In the genomic region with DNA sequence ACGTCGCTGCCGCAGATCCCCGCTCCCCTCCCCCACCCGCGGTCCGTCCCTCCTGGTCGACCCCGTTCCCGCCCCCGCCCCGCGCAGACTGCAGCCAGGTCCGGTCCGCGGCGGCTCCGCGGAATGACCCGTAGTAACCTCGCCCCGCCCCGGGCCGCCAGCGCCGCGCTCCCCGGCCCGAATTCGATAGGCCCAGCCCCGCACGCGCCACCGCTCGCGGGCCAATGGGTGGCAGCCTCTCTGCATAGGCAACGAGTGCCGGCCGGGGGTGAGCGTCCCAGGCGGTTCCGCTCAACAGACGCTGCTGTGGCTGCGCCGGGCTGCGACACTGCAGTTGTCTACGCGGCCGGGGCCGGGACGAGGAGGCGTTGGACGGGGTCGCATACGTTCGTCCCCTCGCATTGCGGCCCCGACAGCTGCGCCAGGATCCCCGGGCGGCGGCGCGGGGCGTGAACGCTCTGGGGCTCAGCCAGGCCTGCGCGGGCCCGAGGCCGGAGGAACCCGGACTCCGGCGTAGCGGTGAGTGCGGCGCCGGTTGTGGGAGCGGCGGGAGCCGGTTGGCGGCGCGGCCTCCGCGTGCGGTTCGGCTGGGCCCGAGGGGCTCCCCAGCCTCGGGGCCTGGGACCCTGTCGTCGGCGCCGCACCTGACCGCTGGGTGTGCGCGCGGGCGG, we compare ENCODE assay signal across 1 cellular context.
TF ChIP-seq lines count a peak whose summit lies in the region.

A gene (plus strand): TSS at position 297 of the 671 bp plus-strand sequence. CDS start 47,737 bp downstream, outside the sequence.

TF ChIP-seq in HEK293, 187 proteins besides CTCF, POLR2A, EP300 and RAD21 (continued from another document and continues in another):
- TF ChIP-seq HOXA7 (CRISPR knock-in tag; IDR thresholded peaks at IDR 0.05; ENCODE audit: borderline replicate concordance) (no peak), ZNF530 (tag by site-specific recombination; IDR thresholded peaks at IDR 0.05; ENCODE audit: low read depth) (no peak), RBAK (tag by site-specific recombination; IDR thresholded peaks at IDR 0.05) (no peak), MZF1 (tag by site-specific recombination; IDR thresholded peaks at IDR 0.05; ENCODE audit: borderline replicate concordance) (0 out of 2 replicates have a peak, but pooled peaks have one; percentile 25), SP2 (tag by site-specific recombination; IDR thresholded peaks at IDR 0.05) (peak; percentile 85), ZNF184 (tag by site-specific recombination; IDR thresholded peaks at IDR 0.05) (no peak), KLF8 (tag by site-specific recombination; IDR thresholded peaks at IDR 0.05) (peak; percentile 9; the same call in 1 of the 2 replicates), ZNF211 (tag by site-specific recombination; IDR thresholded peaks at IDR 0.05; ENCODE audit: low read depth) (no peak), ZNF76 (tag by site-specific recombination; IDR thresholded peaks at IDR 0.05; ENCODE audit: borderline replicate concordance, low read depth) (0 out of 2 replicates have a peak, but pooled peaks have one; percentile 42), ZNF292 (tag by site-specific recombination; IDR thresholded peaks at IDR 0.05; ENCODE audit: borderline replicate concordance, low read depth) (no peak), ZNF830 (tag by site-specific recombination; IDR thresholded peaks at IDR 0.05; ENCODE audit: low read depth) (no peak), KLF10 (tag by site-specific recombination; IDR thresholded peaks at IDR 0.05) (no peak), ZNF701 (tag by site-specific recombination; IDR thresholded peaks at IDR 0.05) (no peak), KLF9 (tag by site-specific recombination; IDR thresholded peaks at IDR 0.05; ENCODE audit: low read depth) (no peak), ZNF561 (tag by site-specific recombination; IDR thresholded peaks at IDR 0.05; ENCODE audit: borderline replicate concordance) (peak; percentile 56; the same call in 1 of the 2 replicates), ZSCAN16 (tag by site-specific recombination; IDR thresholded peaks at IDR 0.05) (no peak), REPIN1 (tag by site-specific recombination; IDR thresholded peaks at IDR 0.05; ENCODE audit: low read depth) (no peak), ZNF548 (tag by site-specific recombination; IDR thresholded peaks at IDR 0.05) (no peak), GLIS2 (tag by site-specific recombination; IDR thresholded peaks at IDR 0.05) (peak; percentile 33; the same call in 1 of the 2 replicates), ZNF837 (tag by site-specific recombination; IDR thresholded peaks at IDR 0.05) (no peak), ZNF433 (tag by site-specific recombination; IDR thresholded peaks at IDR 0.05; ENCODE audit: low read depth) (no peak), ZNF239 (tag by site-specific recombination; IDR thresholded peaks at IDR 0.05) (no peak), ZNF623 (tag by site-specific recombination; IDR thresholded peaks at IDR 0.05) (no peak), ZFP3 (tag by site-specific recombination; IDR thresholded peaks at IDR 0.05; ENCODE audit: low read depth) (no peak), ZNF121 (tag by site-specific recombination; IDR thresholded peaks at IDR 0.05) (no peak), ZNF600 (tag by site-specific recombination; IDR thresholded peaks at IDR 0.05) (peak; percentile 60; the same call in 1 of the 2 replicates), ZNF133 (tag by site-specific recombination; IDR thresholded peaks at IDR 0.05) (no peak), ZNF596 (tag by site-specific recombination; IDR thresholded peaks at IDR 0.05) (no peak), IKZF3 (tag by site-specific recombination; IDR thresholded peaks at IDR 0.05) (no peak), ZBTB8A (tag by site-specific recombination; IDR thresholded peaks at IDR 0.05) (peak; percentile 18; the same call in 1 of the 2 replicates)
- TF ChIP-seq, protein P1, sequence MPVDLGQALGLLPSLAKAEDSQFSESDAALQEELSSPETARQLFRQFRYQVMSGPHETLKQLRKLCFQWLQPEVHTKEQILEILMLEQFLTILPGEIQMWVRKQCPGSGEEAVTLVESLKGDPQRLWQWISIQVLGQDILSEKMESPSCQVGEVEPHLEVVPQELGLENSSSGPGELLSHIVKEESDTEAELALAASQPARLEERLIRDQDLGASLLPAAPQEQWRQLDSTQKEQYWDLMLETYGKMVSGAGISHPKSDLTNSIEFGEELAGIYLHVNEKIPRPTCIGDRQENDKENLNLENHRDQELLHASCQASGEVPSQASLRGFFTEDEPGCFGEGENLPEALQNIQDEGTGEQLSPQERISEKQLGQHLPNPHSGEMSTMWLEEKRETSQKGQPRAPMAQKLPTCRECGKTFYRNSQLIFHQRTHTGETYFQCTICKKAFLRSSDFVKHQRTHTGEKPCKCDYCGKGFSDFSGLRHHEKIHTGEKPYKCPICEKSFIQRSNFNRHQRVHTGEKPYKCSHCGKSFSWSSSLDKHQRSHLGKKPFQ (tag by site-specific recombination; IDR thresholded peaks at IDR 0.05) = no peak
- TF ChIP-seq, protein P2, sequence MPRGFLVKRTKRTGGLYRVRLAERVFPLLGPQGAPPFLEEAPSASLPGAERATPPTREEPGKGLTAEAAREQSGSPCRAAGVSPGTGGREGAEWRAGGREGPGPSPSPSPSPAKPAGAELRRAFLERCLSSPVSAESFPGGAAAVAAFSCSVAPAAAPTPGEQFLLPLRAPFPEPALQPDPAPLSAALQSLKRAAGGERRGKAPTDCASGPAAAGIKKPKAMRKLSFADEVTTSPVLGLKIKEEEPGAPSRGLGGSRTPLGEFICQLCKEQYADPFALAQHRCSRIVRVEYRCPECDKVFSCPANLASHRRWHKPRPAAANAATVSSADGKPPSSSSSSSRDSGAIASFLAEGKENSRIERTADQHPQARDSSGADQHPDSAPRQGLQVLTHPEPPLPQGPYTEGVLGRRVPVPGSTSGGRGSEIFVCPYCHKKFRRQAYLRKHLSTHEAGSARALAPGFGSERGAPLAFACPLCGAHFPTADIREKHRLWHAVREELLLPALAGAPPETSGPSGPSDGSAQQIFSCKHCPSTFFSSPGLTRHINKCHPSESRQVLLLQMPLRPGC (tag by site-specific recombination; IDR thresholded peaks at IDR 0.05) = peak; percentile 36; the same call in 1 of the 2 replicates
- TF ChIP-seq, protein P3, sequence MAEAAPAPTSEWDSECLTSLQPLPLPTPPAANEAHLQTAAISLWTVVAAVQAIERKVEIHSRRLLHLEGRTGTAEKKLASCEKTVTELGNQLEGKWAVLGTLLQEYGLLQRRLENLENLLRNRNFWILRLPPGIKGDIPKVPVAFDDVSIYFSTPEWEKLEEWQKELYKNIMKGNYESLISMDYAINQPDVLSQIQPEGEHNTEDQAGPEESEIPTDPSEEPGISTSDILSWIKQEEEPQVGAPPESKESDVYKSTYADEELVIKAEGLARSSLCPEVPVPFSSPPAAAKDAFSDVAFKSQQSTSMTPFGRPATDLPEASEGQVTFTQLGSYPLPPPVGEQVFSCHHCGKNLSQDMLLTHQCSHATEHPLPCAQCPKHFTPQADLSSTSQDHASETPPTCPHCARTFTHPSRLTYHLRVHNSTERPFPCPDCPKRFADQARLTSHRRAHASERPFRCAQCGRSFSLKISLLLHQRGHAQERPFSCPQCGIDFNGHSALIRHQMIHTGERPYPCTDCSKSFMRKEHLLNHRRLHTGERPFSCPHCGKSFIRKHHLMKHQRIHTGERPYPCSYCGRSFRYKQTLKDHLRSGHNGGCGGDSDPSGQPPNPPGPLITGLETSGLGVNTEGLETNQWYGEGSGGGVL (tag by site-specific recombination; IDR thresholded peaks at IDR 0.05) = no peak
- TF ChIP-seq, protein P4, sequence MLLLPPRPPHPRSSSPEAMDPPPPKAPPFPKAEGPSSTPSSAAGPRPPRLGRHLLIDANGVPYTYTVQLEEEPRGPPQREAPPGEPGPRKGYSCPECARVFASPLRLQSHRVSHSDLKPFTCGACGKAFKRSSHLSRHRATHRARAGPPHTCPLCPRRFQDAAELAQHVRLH (tag by site-specific recombination; IDR thresholded peaks at IDR 0.05) = no peak
- TF ChIP-seq, protein P5, sequence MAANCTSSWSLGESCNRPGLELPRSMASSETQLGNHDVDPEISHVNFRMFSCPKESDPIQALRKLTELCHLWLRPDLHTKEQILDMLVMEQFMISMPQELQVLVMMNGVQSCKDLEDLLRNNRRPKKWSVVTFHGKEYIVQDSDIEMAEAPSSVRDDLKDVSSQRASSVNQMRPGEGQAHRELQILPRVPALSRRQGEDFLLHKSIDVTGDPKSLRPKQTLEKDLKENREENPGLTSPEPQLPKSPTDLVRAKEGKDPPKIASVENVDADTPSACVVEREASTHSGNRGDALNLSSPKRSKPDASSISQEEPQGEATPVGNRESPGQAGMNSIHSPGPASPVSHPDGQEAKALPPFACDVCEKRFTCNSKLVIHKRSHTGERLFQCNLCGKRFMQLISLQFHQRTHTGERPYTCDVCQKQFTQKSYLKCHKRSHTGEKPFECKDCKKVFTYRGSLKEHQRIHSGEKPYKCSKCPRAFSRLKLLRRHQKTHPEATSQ (tag by site-specific recombination; IDR thresholded peaks at IDR 0.05) = no peak
- TF ChIP-seq, protein P6, sequence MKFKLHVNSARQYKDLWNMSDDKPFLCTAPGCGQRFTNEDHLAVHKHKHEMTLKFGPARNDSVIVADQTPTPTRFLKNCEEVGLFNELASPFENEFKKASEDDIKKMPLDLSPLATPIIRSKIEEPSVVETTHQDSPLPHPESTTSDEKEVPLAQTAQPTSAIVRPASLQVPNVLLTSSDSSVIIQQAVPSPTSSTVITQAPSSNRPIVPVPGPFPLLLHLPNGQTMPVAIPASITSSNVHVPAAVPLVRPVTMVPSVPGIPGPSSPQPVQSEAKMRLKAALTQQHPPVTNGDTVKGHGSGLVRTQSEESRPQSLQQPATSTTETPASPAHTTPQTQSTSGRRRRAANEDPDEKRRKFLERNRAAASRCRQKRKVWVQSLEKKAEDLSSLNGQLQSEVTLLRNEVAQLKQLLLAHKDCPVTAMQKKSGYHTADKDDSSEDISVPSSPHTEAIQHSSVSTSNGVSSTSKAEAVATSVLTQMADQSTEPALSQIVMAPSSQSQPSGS (tag by site-specific recombination; IDR thresholded peaks at IDR 0.05; ENCODE audit: low read depth) = no peak
- TF ChIP-seq, protein P7, sequence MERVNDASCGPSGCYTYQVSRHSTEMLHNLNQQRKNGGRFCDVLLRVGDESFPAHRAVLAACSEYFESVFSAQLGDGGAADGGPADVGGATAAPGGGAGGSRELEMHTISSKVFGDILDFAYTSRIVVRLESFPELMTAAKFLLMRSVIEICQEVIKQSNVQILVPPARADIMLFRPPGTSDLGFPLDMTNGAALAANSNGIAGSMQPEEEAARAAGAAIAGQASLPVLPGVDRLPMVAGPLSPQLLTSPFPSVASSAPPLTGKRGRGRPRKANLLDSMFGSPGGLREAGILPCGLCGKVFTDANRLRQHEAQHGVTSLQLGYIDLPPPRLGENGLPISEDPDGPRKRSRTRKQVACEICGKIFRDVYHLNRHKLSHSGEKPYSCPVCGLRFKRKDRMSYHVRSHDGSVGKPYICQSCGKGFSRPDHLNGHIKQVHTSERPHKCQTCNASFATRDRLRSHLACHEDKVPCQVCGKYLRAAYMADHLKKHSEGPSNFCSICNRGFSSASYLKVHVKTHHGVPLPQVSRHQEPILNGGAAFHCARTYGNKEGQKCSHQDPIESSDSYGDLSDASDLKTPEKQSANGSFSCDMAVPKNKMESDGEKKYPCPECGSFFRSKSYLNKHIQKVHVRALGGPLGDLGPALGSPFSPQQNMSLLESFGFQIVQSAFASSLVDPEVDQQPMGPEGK (tag by site-specific recombination; IDR thresholded peaks at IDR 0.05) = peak; percentile 45; the same call in 1 of the 2 replicates
- TF ChIP-seq, protein P8, sequence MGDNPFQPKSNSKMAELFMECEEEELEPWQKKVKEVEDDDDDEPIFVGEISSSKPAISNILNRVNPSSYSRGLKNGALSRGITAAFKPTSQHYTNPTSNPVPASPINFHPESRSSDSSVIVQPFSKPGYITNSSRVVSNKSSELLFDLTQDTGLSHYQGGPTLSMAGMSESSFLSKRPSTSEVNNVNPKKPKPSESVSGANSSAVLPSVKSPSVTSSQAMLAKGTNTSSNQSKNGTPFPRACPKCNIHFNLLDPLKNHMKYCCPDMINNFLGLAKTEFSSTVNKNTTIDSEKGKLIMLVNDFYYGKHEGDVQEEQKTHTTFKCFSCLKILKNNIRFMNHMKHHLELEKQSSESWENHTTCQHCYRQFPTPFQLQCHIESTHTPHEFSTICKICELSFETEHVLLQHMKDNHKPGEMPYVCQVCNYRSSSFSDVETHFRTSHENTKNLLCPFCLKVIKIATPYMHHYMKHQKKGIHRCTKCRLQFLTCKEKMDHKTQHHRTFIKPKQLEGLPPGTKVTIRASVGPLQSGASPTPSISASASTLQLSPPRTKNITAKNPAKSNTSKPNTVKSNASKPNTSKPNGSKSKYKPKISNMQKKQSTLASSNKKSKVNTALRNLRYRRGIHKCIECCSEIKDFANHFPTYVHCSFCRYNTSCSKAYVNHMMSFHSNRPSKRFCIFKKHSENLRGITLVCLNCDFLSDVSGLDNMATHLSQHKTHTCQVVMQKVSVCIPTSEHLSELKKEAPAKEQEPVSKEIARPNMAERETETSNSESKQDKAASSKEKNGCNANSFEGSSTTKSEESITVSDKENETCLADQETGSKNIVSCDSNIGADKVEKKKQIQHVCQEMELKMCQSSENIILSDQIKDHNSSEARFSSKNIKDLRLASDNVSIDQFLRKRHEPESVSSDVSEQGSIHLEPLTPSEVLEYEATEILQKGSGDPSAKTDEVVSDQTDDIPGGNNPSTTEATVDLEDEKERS (tag by site-specific recombination; IDR thresholded peaks at IDR 0.05) = no peak
- TF ChIP-seq, protein P9, sequence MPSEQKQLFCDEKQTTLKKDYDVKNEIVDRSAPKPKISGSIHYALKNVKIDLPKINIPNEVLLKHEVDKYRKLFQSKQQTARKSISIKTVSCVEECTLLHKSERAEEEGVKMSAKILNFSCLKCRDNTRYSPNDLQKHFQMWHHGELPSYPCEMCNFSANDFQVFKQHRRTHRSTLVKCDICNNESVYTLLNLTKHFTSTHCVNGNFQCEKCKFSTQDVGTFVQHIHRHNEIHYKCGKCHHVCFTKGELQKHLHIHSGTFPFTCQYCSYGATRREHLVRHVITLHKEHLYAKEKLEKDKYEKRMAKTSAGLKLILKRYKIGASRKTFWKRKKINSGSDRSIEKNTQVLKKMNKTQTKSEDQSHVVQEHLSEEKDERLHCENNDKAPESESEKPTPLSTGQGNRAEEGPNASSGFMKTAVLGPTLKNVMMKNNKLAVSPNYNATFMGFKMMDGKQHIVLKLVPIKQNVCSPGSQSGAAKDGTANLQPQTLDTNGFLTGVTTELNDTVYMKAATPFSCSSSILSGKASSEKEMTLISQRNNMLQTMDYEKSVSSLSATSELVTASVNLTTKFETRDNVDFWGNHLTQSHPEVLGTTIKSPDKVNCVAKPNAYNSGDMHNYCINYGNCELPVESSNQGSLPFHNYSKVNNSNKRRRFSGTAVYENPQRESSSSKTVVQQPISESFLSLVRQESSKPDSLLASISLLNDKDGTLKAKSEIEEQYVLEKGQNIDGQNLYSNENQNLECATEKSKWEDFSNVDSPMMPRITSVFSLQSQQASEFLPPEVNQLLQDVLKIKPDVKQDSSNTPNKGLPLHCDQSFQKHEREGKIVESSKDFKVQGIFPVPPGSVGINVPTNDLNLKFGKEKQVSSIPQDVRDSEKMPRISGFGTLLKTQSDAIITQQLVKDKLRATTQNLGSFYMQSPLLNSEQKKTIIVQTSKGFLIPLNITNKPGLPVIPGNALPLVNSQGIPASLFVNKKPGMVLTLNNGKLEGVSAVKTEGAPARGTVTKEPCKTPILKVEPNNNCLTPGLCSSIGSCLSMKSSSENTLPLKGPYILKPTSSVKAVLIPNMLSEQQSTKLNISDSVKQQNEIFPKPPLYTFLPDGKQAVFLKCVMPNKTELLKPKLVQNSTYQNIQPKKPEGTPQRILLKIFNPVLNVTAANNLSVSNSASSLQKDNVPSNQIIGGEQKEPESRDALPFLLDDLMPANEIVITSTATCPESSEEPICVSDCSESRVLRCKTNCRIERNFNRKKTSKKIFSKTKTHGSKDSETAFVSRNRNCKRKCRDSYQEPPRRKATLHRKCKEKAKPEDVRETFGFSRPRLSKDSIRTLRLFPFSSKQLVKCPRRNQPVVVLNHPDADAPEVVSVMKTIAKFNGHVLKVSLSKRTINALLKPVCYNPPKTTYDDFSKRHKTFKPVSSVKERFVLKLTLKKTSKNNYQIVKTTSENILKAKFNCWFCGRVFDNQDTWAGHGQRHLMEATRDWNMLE (tag by site-specific recombination; conservative IDR thresholded peaks at IDR 0.05; ENCODE audit: low read depth) = no peak
